Comparison of ENCODE assay signal across 1 cellular context in the genomic region with DNA sequence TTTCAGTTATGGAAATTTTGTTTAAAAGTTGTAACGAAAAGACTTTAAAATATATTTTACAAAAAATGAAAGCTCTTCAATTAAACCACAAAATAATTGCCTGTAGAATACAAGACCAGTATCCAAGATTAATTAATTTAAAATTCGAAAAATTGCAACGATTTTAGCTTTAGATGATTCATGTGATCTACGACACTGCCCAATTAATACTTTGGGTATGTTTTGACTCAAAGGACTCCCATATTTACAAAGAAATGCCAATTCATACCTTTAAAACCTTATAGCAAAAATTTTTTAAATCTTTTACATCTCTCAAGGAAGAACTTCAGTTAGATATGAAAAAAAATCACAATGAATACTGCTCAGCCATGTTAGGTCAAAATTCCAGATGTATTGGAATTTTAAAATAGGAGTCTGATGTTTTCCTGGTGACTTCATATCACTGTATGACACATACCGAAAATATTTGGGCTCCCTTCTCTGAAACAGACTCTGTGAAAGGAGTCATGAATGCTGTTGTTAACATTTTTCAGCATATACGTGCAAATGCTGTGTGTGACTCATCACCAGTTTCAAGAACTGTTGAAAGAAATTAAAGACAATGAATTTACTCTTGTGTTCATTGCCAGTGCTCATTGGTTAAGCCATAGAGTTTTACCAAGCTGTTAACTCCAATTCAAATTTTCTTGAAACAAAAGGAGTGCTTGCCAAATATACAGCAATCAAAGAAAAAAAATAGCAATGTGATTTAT.
A peak's percentile ranks its signal among the peaks of the same experiment; 100 is the strongest.
TF ChIP-seq lines count a peak whose summit lies in the region.

No MANE protein-coding gene starts in this region.

TF ChIP-seq in K562, 482 proteins besides CTCF, POLR2A, EP300 and RAD21 (continued from another document):
- TF ChIP-seq CHAMP1 (IDR thresholded peaks at IDR 0.05) = no peak
- TF ChIP-seq SIN3A (IDR thresholded peaks at IDR 0.05; ENCODE audit: borderline replicate concordance in 2 of 2, control insufficient read depth in 1 of 2, low read depth in 2 of 2, low read length in 2 of 2) = no peak
- no peak for TF ChIP-seq E2F8 (IDR thresholded peaks at IDR 0.05; ENCODE audit: low read depth, partially characterized antibody)
- TF ChIP-seq MEIS2 (IDR thresholded peaks at IDR 0.05; ENCODE audit: partially characterized antibody) = peak; percentile 67
- peak; percentile 74; the same call in 1 of the 2 replicates for TF ChIP-seq SMARCE1 (IDR thresholded peaks at IDR 0.05)
- TF ChIP-seq SRF (CRISPR knock-in tag; IDR thresholded peaks at IDR 0.05) = no peak
- no peak for TF ChIP-seq ZNF445 (CRISPR knock-in tag; IDR thresholded peaks at IDR 0.05; ENCODE audit: low read depth)
- TF ChIP-seq SIX5 (IDR thresholded peaks at IDR 0.05; ENCODE audit: borderline replicate concordance in 1 of 2, insufficient read depth in 1 of 2, low read depth in 1 of 2, low read length in 2 of 2) = no peak
- no peak for TF ChIP-seq ZNF707 (CRISPR knock-in tag; conservative IDR thresholded peaks at IDR 0.05)
- TF ChIP-seq, protein P1, sequence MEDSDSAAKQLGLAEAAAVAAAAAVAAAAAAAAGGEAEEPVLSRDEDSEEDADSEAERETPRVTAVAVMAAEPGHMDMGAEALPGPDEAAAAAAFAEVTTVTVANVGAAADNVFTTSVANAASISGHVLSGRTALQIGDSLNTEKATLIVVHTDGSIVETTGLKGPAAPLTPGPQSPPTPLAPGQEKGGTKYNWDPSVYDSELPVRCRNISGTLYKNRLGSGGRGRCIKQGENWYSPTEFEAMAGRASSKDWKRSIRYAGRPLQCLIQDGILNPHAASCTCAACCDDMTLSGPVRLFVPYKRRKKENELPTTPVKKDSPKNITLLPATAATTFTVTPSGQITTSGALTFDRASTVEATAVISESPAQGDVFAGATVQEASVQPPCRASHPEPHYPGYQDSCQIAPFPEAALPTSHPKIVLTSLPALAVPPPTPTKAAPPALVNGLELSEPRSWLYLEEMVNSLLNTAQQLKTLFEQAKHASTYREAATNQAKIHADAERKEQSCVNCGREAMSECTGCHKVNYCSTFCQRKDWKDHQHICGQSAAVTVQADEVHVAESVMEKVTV (CRISPR knock-in tag; IDR thresholded peaks at IDR 0.05) = no peak
- no peak for TF ChIP-seq ZNF584 (CRISPR knock-in tag; IDR thresholded peaks at IDR 0.05; ENCODE audit: low read depth)
- no peak for TF ChIP-seq FOXK1 (CRISPR knock-in tag; IDR thresholded peaks at IDR 0.05; ENCODE audit: borderline replicate concordance)
- TF ChIP-seq ETV5 (CRISPR knock-in tag; IDR thresholded peaks at IDR 0.05; ENCODE audit: low read depth) = no peak
- no peak for TF ChIP-seq GABPA (tag; conservative IDR thresholded peaks at IDR 0.05; ENCODE audit: low read depth)
- TF ChIP-seq JUNB (CRISPR knock-in tag; conservative IDR thresholded peaks at IDR 0.05) = no peak
- TF ChIP-seq DIDO1 (tag; IDR thresholded peaks at IDR 0.05; ENCODE audit: low read depth) = no peak
- TF ChIP-seq STAT5B (CRISPR knock-in tag; IDR thresholded peaks at IDR 0.05) = no peak
- no peak for TF ChIP-seq CCAR2 (IDR thresholded peaks at IDR 0.05; ENCODE audit: low read depth, low read length)
- TF ChIP-seq LEF1 (IDR thresholded peaks at IDR 0.05) = peak; percentile 48; the same call in 1 of the 2 replicates
- TF ChIP-seq TEAD1 (CRISPR knock-in tag; IDR thresholded peaks at IDR 0.05) = no peak
- peak; percentile 66 for TF ChIP-seq ARID1B (IDR thresholded peaks at IDR 0.05)
- no peak for TF ChIP-seq ATF4 (CRISPR knock-in tag; IDR thresholded peaks at IDR 0.05)
- no peak for TF ChIP-seq MAFG (tag; conservative IDR thresholded peaks at IDR 0.05)
- TF ChIP-seq, protein P2, sequence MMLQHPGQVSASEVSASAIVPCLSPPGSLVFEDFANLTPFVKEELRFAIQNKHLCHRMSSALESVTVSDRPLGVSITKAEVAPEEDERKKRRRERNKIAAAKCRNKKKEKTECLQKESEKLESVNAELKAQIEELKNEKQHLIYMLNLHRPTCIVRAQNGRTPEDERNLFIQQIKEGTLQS (IDR thresholded peaks at IDR 0.05) = peak; percentile 95
- TF ChIP-seq, protein P2 (CRISPR knock-in tag; conservative IDR thresholded peaks at IDR 0.05) = peak; percentile 30; the same call in 1 of the 2 replicates
- TF ChIP-seq ZNF398 (CRISPR knock-in tag; IDR thresholded peaks at IDR 0.05) = no peak
- TF ChIP-seq SAP30 (IDR thresholded peaks at IDR 0.05; ENCODE audit: borderline replicate concordance, insufficient read depth, low read depth, low read length, poor library complexity, severe bottlenecking) = no peak
- no peak for TF ChIP-seq CBX1 (IDR thresholded peaks at IDR 0.05; ENCODE audit: low read depth)
- no peak for TF ChIP-seq NR3C1 (CRISPR knock-in tag; IDR thresholded peaks at IDR 0.05)
- TF ChIP-seq, protein P3, sequence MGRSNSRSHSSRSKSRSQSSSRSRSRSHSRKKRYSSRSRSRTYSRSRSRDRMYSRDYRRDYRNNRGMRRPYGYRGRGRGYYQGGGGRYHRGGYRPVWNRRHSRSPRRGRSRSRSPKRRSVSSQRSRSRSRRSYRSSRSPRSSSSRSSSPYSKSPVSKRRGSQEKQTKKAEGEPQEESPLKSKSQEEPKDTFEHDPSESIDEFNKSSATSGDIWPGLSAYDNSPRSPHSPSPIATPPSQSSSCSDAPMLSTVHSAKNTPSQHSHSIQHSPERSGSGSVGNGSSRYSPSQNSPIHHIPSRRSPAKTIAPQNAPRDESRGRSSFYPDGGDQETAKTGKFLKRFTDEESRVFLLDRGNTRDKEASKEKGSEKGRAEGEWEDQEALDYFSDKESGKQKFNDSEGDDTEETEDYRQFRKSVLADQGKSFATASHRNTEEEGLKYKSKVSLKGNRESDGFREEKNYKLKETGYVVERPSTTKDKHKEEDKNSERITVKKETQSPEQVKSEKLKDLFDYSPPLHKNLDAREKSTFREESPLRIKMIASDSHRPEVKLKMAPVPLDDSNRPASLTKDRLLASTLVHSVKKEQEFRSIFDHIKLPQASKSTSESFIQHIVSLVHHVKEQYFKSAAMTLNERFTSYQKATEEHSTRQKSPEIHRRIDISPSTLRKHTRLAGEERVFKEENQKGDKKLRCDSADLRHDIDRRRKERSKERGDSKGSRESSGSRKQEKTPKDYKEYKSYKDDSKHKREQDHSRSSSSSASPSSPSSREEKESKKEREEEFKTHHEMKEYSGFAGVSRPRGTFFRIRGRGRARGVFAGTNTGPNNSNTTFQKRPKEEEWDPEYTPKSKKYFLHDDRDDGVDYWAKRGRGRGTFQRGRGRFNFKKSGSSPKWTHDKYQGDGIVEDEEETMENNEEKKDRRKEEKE (IDR thresholded peaks at IDR 0.05; ENCODE audit: borderline replicate concordance in 1 of 2, control insufficient read depth in 1 of 2, low read depth in 2 of 2, low read length in 1 of 2) = no peak
- TF ChIP-seq FOXK2 (conservative IDR thresholded peaks at IDR 0.05 in 1 of 2, IDR thresholded peaks at IDR 0.05 in 1 of 2; ENCODE audit: low read depth in 2 of 2) = peak; percentile 41 to 62; a peak in 1 of 4 replicates
- TF ChIP-seq, protein P4, sequence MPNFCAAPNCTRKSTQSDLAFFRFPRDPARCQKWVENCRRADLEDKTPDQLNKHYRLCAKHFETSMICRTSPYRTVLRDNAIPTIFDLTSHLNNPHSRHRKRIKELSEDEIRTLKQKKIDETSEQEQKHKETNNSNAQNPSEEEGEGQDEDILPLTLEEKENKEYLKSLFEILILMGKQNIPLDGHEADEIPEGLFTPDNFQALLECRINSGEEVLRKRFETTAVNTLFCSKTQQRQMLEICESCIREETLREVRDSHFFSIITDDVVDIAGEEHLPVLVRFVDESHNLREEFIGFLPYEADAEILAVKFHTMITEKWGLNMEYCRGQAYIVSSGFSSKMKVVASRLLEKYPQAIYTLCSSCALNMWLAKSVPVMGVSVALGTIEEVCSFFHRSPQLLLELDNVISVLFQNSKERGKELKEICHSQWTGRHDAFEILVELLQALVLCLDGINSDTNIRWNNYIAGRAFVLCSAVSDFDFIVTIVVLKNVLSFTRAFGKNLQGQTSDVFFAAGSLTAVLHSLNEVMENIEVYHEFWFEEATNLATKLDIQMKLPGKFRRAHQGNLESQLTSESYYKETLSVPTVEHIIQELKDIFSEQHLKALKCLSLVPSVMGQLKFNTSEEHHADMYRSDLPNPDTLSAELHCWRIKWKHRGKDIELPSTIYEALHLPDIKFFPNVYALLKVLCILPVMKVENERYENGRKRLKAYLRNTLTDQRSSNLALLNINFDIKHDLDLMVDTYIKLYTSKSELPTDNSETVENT (CRISPR knock-in tag; IDR thresholded peaks at IDR 0.05) = no peak
- no peak for TF ChIP-seq NCOA1 (IDR thresholded peaks at IDR 0.05; ENCODE audit: low read depth)
- no peak for TF ChIP-seq ZBTB33 (CRISPR knock-in tag; IDR thresholded peaks at IDR 0.05)
- no peak for TF ChIP-seq SIRT6 (IDR thresholded peaks at IDR 0.05; ENCODE audit: low read depth, low read length)
